In genomic region chr19:47035495-47036232, GRCh38 we compare ENCODE assay signal across 8 cellular contexts. TPM values are rescaled to one million over a fixed set of nuclear protein-coding genes. Genes with fewer than 3 reads are reported as not detected.
A peak's percentile ranks its signal among the peaks of the same experiment; 100 is the strongest.
DNase-seq lines count a peak whose midpoint lies in the region; ATAC-seq and TF ChIP-seq lines count a peak whose summit lies in the region.

No MANE protein-coding gene starts in this region.

- no peaks in the 10 kb centered on the region for H3K4me1 ChIP-seq in colonic mucosa

- peak; percentile 90 for TF ChIP-seq CTCF in AG09309 (IDR thresholded peaks at IDR 0.05; ENCODE audit: control insufficient read depth, insufficient read depth, low read depth, low read length, missing control alignments)
- TF ChIP-seq CTCF in colonic mucosa (IDR thresholded peaks at IDR 0.05) = peak; percentile 94

- H3K27me3 ChIP-seq in colonic mucosa = no peaks in the 10 kb centered on the region

- peak overlapping the region; percentile 42 for H3K27ac ChIP-seq in colonic mucosa

- no peaks in the 10 kb centered on the region for H3K36me3 ChIP-seq in colonic mucosa

- H3K9me3 ChIP-seq in colonic mucosa = no peaks in the 10 kb centered on the region

- H3K4me3 ChIP-seq in AG09309 (ENCODE audit: control insufficient read depth, low read depth, low read length) (peak overlapping the region; percentile 39), colonic mucosa (peak overlapping the region; percentile 38)

- ATAC-seq in GM18870 (IDR thresholded peaks at IDR 0.05; ENCODE audit: unreplicated experiment) = peak; percentile 78
- ATAC-seq in HG03378 (IDR thresholded peaks at IDR 0.05; ENCODE audit: unreplicated experiment) = peak; percentile 75
- peak; percentile 96 for ATAC-seq in left lobe of liver

- DNase-seq in AG09309 (ENCODE audit: low read depth) = peak; percentile 39
- DNase-seq in NCI-H524 treated with DMSO at 0.1 percent for 48 hours (lab: John Stamatoyannopoulos, UW) = peak; percentile 57
- DNase-seq in activated CD4-positive, alpha-beta T cell treated with anti-CD3 and anti-CD28 coated beads for 48 hours = peak; percentile 97
- peak; percentile 96 for DNase-seq in colonic mucosa
- peak; percentile 84 for DNase-seq in left lobe of liver (ENCODE audit: low spot score)
- DNase-seq in stimulated activated CD4-positive, alpha-beta T cell treated with anti-CD3 and anti-CD28 coated beads, Interleukin-2, amount 100 ng/mL, for 24 hours = peak; percentile 97 to 98

- H3K9ac ChIP-seq in colonic mucosa (ENCODE audit: low read depth in 2 of 2, low read length in 2 of 2) = peak overlapping the region; percentile 36 to 77

- intact Hi-C loops in colonic mucosa (cut with DNase I) = loop anchor here (10.0 kb wide), 1 partner anchor 89 kb away; no protein-coding TSS in a partner anchor

RNA-seq across cellular contexts. Expression of gene TMEM160, which starts 12.8 kb away (rescaled TPM):
- total RNA-seq in colonic mucosa (10 to 100 TPM; 25.2 to 47.4 TPM), left lobe of liver (19.2 TPM)

RNA-seq across cellular contexts. Expression of gene NPAS1, which starts 16.0 kb away (rescaled TPM):
- total RNA-seq in colonic mucosa (under 1 TPM; 0.35 to 0.64 TPM), left lobe of liver (0.08 TPM)

Comparison
In these comparisons a context has a peak if more than half of its experiments do, and no peak if none do; other contexts are left out.
1. Peak in every context shown above with its lines: DNase-seq, ATAC-seq, H3K4me3 ChIP-seq and H3K27ac ChIP-seq.
2. DNase-seq: peak in every context shown above with its lines; median percentile 98 in stimulated activated CD4-positive, alpha-beta T cell treated with anti-CD3 and anti-CD28 coated beads, Interleukin-2, amount 100 ng/mL, for 24 hours; 97 in activated CD4-positive, alpha-beta T cell treated with anti-CD3 and anti-CD28 coated beads for 48 hours; 96 in colonic mucosa; 84 in left lobe of liver; 57 in NCI-H524 treated with DMSO at 0.1 percent for 48 hours; 39 in AG09309.